Comparison of ENCODE assay signal across 12 cellular contexts in the genomic region with DNA sequence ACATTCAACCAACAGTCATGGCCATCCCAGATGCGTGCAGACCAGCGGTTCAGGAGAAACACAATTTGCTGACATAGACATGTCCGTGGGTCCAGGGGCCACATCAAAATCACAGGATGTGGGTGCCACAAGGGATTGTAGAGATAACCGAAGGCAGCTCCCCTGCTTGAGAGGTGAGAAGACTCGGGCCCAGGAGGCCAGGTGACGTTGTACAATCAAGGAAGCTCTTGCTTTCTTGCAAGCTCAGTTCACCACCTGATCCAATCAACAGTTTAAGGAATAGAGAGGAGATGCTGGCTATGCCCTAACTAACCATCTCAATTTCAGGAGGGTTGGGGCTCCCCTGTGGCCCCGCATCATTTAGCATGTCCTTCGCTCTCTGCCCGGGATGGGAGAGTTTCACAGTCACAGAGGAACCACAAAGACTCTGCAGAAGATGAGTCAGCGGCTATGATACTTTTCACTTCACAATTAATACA. TPM values are rescaled to one million over a fixed set of nuclear protein-coding genes. Genes with fewer than 3 reads are reported as not detected.
DNase-seq lines count a peak whose midpoint lies in the region; ATAC-seq and TF ChIP-seq lines count a peak whose summit lies in the region.
"Had no signal": no experiment of that assay in that cellular context is flagged by ENCODE, and none has a peak within 500 bp of the region (broad histone marks: within the 10 kb centered on the region; RNA-seq: fewer than 3 reads in every experiment).

No MANE protein-coding gene starts in this region.

- peaks cover 67% of the 10 kb centered on the region for H3K4me1 ChIP-seq in CD4-positive, CD25-positive, alpha-beta regulatory T cell (ENCODE audit: control insufficient read depth, insufficient read depth, low read length, poor library complexity, severe bottlenecking)
- H3K4me1 ChIP-seq in right atrium auricular region = no peaks in the 10 kb centered on the region

- ATAC-seq in CD4-positive, CD25-positive, alpha-beta regulatory T cell (ENCODE audit: low read depth in 2 of 2) = peak; percentile 22 to 36
- peak; percentile 63 for ATAC-seq in GM19463 (IDR thresholded peaks at IDR 0.05; ENCODE audit: unreplicated experiment)
- ATAC-seq in HG03565 (IDR thresholded peaks at IDR 0.05; ENCODE audit: unreplicated experiment) = peak; percentile 42
- ATAC-seq in WTC11 = no peak
- ATAC-seq: HCT116 had no signal

- no peaks in the 10 kb centered on the region for H3K27me3 Mint-ChIP-seq in CD4-positive, CD25-positive, alpha-beta regulatory T cell
- H3K27me3 Mint-ChIP-seq in activated naive CD4-positive, alpha-beta T cell treated with anti-CD3 and anti-CD28 coated beads, Interleukin-2, amount 10 ng/mL, durations not matched to agents 7 days and 5 days = no peaks in the 10 kb centered on the region
- H3K27me3 Mint-ChIP-seq in glutamatergic neuron (ENCODE audit: unreplicated experiment) (peaks cover 3% of the 10 kb centered on the region), WTC11 (ENCODE audit: low read depth) (no peaks in the 10 kb centered on the region; the same call in 1 of the 2 replicates)

- no peaks in the 10 kb centered on the region for H3K27me3 ChIP-seq in CD4-positive, CD25-positive, alpha-beta regulatory T cell (ENCODE audit: control insufficient read depth, insufficient read depth, low read length)
- H3K27me3 ChIP-seq in right atrium auricular region = no peaks in the 10 kb centered on the region

- peaks cover 24 to 91% (median 70%) of the 10 kb centered on the region in 4 donors for H3K4me1 Mint-ChIP-seq in CD4-positive, CD25-positive, alpha-beta regulatory T cell
- H3K4me1 Mint-ChIP-seq in activated naive CD4-positive, alpha-beta T cell treated with anti-CD3 and anti-CD28 coated beads, Interleukin-2, amount 10 ng/mL, durations not matched to agents 7 days and 5 days = peaks cover 89% of the 10 kb centered on the region
- H3K4me1 Mint-ChIP-seq in glutamatergic neuron (ENCODE audit: low read depth, unreplicated experiment) = peaks cover 5% of the 10 kb centered on the region
- no peaks in the 10 kb centered on the region for H3K4me1 Mint-ChIP-seq in WTC11

- peaks cover 72% of the 10 kb centered on the region for H3K36me3 Mint-ChIP-seq in CD4-positive, CD25-positive, alpha-beta regulatory T cell
- H3K36me3 Mint-ChIP-seq in activated naive CD4-positive, alpha-beta T cell treated with anti-CD3 and anti-CD28 coated beads, Interleukin-2, amount 10 ng/mL, durations not matched to agents 7 days and 5 days = peaks cover 87% of the 10 kb centered on the region
- H3K36me3 Mint-ChIP-seq in glutamatergic neuron (ENCODE audit: unreplicated experiment) (peaks cover 14% of the 10 kb centered on the region), WTC11 (no peaks in the 10 kb centered on the region)

- H3K4me3 Mint-ChIP-seq in CD4-positive, CD25-positive, alpha-beta regulatory T cell = peak overlapping the region; percentile 7 to 81 (median 68)
- H3K4me3 Mint-ChIP-seq in activated naive CD4-positive, alpha-beta T cell treated with anti-CD3 and anti-CD28 coated beads, Interleukin-2, amount 10 ng/mL, durations not matched to agents 7 days and 5 days = peak overlapping the region; percentile 33
- no peak overlapping the region for H3K4me3 Mint-ChIP-seq in glutamatergic neuron (ENCODE audit: unreplicated experiment)
- H3K4me3 Mint-ChIP-seq in WTC11 = no peak overlapping the region

- CTCF ChIA-PET in activated naive CD4-positive, alpha-beta T cell treated with anti-CD3 and anti-CD28 coated beads, Interleukin-2, amount 10 ng/mL, durations not matched to agents 7 days and 5 days (lab: Charles Lee) = interaction anchor here (0.6 to 3.2 kb wide), 7 partner anchors 18 to 259 kb away, joined by 3 to 18 read pairs (median 3); no protein-coding TSS in a partner anchor
- CTCF ChIA-PET in WTC11 (lab: Charles Lee) = interaction anchor here (0.9 to 1.0 kb wide), 2 partner anchors 44 to 113 kb away, joined by 3 to 4 read pairs; no protein-coding TSS in a partner anchor

- peak in 2 of 3 donors; percentile 31 to 84 for DNase-seq in CD4-positive, CD25-positive, alpha-beta regulatory T cell
- DNase-seq in activated naive CD4-positive, alpha-beta T cell treated with anti-CD3 and anti-CD28 coated beads, Interleukin-2, amount 10 ng/mL, durations not matched to agents 7 days and 5 days = peak; percentile 71
- no peak for DNase-seq in glutamatergic neuron
- DNase-seq in WTC11 (ENCODE audit: low spot score) = no peak
- DNase-seq in right atrium auricular region (ENCODE audit: low spot score) = no peak
- DNase-seq in cerebellar nuclear complex (lab: John Stamatoyannopoulos, UW) = no peak
- DNase-seq: NCI-H1092 treated with DMSO at 0.1 percent for 48 hours had no signal

- TF ChIP-seq CTCF in glutamatergic neuron (IDR thresholded peaks at IDR 0.05; ENCODE audit: partially characterized antibody, unreplicated experiment) (no peak), WTC11 (IDR thresholded peaks at IDR 0.05) (no peak), right atrium auricular region (IDR thresholded peaks at IDR 0.05) (no peak)

- H3K36me3 ChIP-seq in CD4-positive, CD25-positive, alpha-beta regulatory T cell (ENCODE audit: control insufficient read depth, insufficient read depth, low read length) = peaks cover 65% of the 10 kb centered on the region
- H3K36me3 ChIP-seq in right atrium auricular region = no peaks in the 10 kb centered on the region

- H3K9me3 Mint-ChIP-seq in CD4-positive, CD25-positive, alpha-beta regulatory T cell = no peaks in the 10 kb centered on the region
- peaks cover 8% of the 10 kb centered on the region for H3K9me3 Mint-ChIP-seq in activated naive CD4-positive, alpha-beta T cell treated with anti-CD3 and anti-CD28 coated beads, Interleukin-2, amount 10 ng/mL, durations not matched to agents 7 days and 5 days
- H3K9me3 Mint-ChIP-seq in glutamatergic neuron (ENCODE audit: unreplicated experiment) = peaks cover 3% of the 10 kb centered on the region
- peaks cover 14% of the 10 kb centered on the region for H3K9me3 Mint-ChIP-seq in WTC11

- H3K27ac ChIP-seq in CD4-positive, CD25-positive, alpha-beta regulatory T cell (ENCODE audit: insufficient read depth, low read length, poor library complexity, severe bottlenecking) = peak overlapping the region; percentile 86
- H3K27ac ChIP-seq in right atrium auricular region = no peak overlapping the region
- H3K27ac ChIP-seq: SK-N-MC had no signal

- POLR2A ChIA-PET in WTC11 (lab: Charles Lee) = no interaction called here

- no peaks in the 10 kb centered on the region for H3K9me3 ChIP-seq in CD4-positive, CD25-positive, alpha-beta regulatory T cell (ENCODE audit: control insufficient read depth in 2 of 2, low read length in 2 of 2)
- H3K9me3 ChIP-seq in right atrium auricular region = no peaks in the 10 kb centered on the region

- peak overlapping the region; percentile 52 for H3K4me3 ChIP-seq in CD4-positive, CD25-positive, alpha-beta regulatory T cell (ENCODE audit: low read depth, low read length)
- no peak overlapping the region for H3K4me3 ChIP-seq in right atrium auricular region
- H3K4me3 ChIP-seq: SK-N-MC had no signal

- peak overlapping the region; percentile 84 to 89 (median 85) for H3K27ac Mint-ChIP-seq in CD4-positive, CD25-positive, alpha-beta regulatory T cell
- peak overlapping the region; percentile 91 for H3K27ac Mint-ChIP-seq in activated naive CD4-positive, alpha-beta T cell treated with anti-CD3 and anti-CD28 coated beads, Interleukin-2, amount 10 ng/mL, durations not matched to agents 7 days and 5 days
- H3K27ac Mint-ChIP-seq in glutamatergic neuron (ENCODE audit: unreplicated experiment) = no peak overlapping the region
- H3K27ac Mint-ChIP-seq in WTC11 = no peak overlapping the region

TF ChIP-seq in WTC11, 78 proteins besides CTCF, POLR2A, EP300 and RAD21:
- TF ChIP-seq, protein P1, sequence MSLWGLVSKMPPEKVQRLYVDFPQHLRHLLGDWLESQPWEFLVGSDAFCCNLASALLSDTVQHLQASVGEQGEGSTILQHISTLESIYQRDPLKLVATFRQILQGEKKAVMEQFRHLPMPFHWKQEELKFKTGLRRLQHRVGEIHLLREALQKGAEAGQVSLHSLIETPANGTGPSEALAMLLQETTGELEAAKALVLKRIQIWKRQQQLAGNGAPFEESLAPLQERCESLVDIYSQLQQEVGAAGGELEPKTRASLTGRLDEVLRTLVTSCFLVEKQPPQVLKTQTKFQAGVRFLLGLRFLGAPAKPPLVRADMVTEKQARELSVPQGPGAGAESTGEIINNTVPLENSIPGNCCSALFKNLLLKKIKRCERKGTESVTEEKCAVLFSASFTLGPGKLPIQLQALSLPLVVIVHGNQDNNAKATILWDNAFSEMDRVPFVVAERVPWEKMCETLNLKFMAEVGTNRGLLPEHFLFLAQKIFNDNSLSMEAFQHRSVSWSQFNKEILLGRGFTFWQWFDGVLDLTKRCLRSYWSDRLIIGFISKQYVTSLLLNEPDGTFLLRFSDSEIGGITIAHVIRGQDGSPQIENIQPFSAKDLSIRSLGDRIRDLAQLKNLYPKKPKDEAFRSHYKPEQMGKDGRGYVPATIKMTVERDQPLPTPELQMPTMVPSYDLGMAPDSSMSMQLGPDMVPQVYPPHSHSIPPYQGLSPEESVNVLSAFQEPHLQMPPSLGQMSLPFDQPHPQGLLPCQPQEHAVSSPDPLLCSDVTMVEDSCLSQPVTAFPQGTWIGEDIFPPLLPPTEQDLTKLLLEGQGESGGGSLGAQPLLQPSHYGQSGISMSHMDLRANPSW (CRISPR knock-in tag; conservative IDR thresholded peaks at IDR 0.05; ENCODE audit: low read depth) = no peak
- TF ChIP-seq TEAD4 (CRISPR knock-in tag; IDR thresholded peaks at IDR 0.05) (no peak), ZNF219 (CRISPR knock-in tag; IDR thresholded peaks at IDR 0.05; ENCODE audit: borderline replicate concordance) (no peak), MXD4 (CRISPR knock-in tag; IDR thresholded peaks at IDR 0.05; ENCODE audit: borderline replicate concordance) (no peak), ETV6 (CRISPR knock-in tag; IDR thresholded peaks at IDR 0.05) (no peak)

RNA-seq across cellular contexts. Expression of a gene that starts 19.5 kb away (rescaled TPM):
- 56.0 TPM for total RNA-seq in CD4-positive, CD25-positive, alpha-beta regulatory T cell
- 10 to 100 TPM; 36.2 to 52.6 (median 44.4) TPM for polyA plus RNA-seq in CD4-positive, CD25-positive, alpha-beta regulatory T cell
- not detected for total RNA-seq in glutamatergic neuron (ENCODE audit: unreplicated experiment)
- 0.09 TPM in 1 of 3 replicates, not detected in the others for total RNA-seq in WTC11 (2021)
- under 1 TPM in 1 of 2 donors, not detected in 1; 0.12 TPM for total RNA-seq in right atrium auricular region
- total RNA-seq: frontal cortex had no signal

RNA-seq across cellular contexts. Expression of a gene that starts 27.4 kb away (rescaled TPM):
- total RNA-seq in CD4-positive, CD25-positive, alpha-beta regulatory T cell = 4.0 TPM
- polyA plus RNA-seq in CD4-positive, CD25-positive, alpha-beta regulatory T cell = 1 to 10 TPM; 1.1 to 2.4 (median 2.2) TPM
- 0.71 TPM for total RNA-seq in glutamatergic neuron (ENCODE audit: unreplicated experiment)
- 0.25 to 0.39 TPM (median 0.27 TPM) in 3 replicates for total RNA-seq in WTC11 (2021)
- 1 to 10 TPM; 1.1 to 2.4 TPM for total RNA-seq in right atrium auricular region
- total RNA-seq: frontal cortex had no signal

RNA-seq across cellular contexts. Expression of a gene that starts 56.9 kb away (rescaled TPM):
- total RNA-seq in CD4-positive, CD25-positive, alpha-beta regulatory T cell = not detected
- not detected for polyA plus RNA-seq in CD4-positive, CD25-positive, alpha-beta regulatory T cell
- total RNA-seq in glutamatergic neuron (ENCODE audit: unreplicated experiment) = not detected
- total RNA-seq in WTC11 (2021) = 0.53 to 0.98 TPM (median 0.81 TPM) in 3 replicates
- total RNA-seq in right atrium auricular region = not detected
- total RNA-seq: frontal cortex had no signal

Comparison
In these comparisons a context has a peak if more than half of its experiments do, and no peak if none do; other contexts are left out.
1. DNase-seq: peak in CD4-positive, CD25-positive, alpha-beta regulatory T cell (2 of 3) and activated naive CD4-positive, alpha-beta T cell treated with anti-CD3 and anti-CD28 coated beads, Interleukin-2, amount 10 ng/mL, durations not matched to agents 7 days and 5 days (single experiment); none in glutamatergic neuron (single experiment), WTC11 (single experiment), right atrium auricular region (single experiment) and cerebellar nuclear complex (0 of 2).
2. H3K27ac Mint-ChIP-seq: peak in CD4-positive, CD25-positive, alpha-beta regulatory T cell (3 of 3) and activated naive CD4-positive, alpha-beta T cell treated with anti-CD3 and anti-CD28 coated beads, Interleukin-2, amount 10 ng/mL, durations not matched to agents 7 days and 5 days (single experiment); none in glutamatergic neuron (single experiment) and WTC11 (single experiment).
3. H3K4me3 Mint-ChIP-seq: peak in CD4-positive, CD25-positive, alpha-beta regulatory T cell (4 of 4) and activated naive CD4-positive, alpha-beta T cell treated with anti-CD3 and anti-CD28 coated beads, Interleukin-2, amount 10 ng/mL, durations not matched to agents 7 days and 5 days (single experiment); none in glutamatergic neuron (single experiment) and WTC11 (single experiment).
4. RNA of a gene that starts 19.5 kb away (total RNA-seq): 56.0 TPM in CD4-positive, CD25-positive, alpha-beta regulatory T cell (single experiment); 0.12 TPM in right atrium auricular region, not detected in glutamatergic neuron (single experiment) and 0.09 TPM in WTC11; every median in the first group is over 10 times any median in the second.